ENCODE assay signal across 14 cellular contexts in the genomic region with DNA sequence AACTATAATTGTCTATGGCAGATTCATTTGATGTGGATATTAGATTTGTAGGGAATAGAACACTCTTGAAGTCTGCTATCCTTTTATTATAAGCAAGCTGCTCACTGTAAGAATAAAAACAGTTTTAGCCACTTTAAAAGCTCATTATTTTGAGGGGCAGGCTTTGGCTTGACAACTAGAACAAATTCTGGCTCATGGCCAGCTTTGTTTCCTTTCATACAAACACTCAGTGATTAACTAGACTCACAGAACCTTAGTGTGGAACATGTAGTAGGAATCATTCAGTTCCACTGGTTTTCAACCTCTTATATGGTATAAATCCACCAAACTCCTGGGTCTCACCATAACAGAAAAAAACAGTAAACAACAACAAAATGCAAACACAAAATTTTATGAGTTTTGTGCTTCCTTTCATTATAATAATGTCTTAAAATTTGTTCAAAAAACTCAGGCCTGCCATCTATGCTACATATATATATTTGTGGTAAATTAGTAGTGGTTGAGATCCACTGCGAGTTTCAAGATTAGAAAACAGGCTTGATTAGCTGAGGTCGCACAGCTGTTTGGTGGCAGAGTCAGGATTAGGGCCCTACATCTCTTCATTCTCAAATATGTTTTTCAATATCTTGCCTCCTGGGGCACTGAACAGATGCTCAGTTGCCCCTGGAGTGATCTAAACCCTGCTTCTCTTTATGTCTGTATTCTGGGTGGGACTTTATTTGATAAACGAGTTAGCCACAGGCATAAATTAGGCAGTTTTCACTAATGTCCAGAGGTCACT. TPM values are rescaled to one million over a fixed set of nuclear protein-coding genes. Genes with fewer than 3 reads are reported as not detected.
DNase-seq lines count a peak whose midpoint lies in the region; ATAC-seq lines count a peak whose summit lies in the region.
"Had no signal": no experiment of that assay in that cellular context is flagged by ENCODE, and none has a peak within 500 bp of the region (broad histone marks: within the 10 kb centered on the region; RNA-seq: fewer than 3 reads in every experiment).

No MANE protein-coding gene starts in this region.

- H3K36me3 Mint-ChIP-seq in activated T-helper 2 cell treated with anti-CD3 and anti-CD28 coated beads, Interferon-gamma antibody, Interleukin-2, Interleukin-4, amounts not matched to agents 10 μg/mL and 5 μg/mL and 100 μg/mL, durations not matched to agents 14 hours and 24 hours and 36 hours (ENCODE audit: low read depth), result no peaks in the 10 kb centered on the region

- H2BK5ac ChIP-seq in mesendoderm (ENCODE audit: low read length), result no peak overlapping the region

- H3K18ac ChIP-seq in mesendoderm (ENCODE audit: low read length), result no peak overlapping the region

- H3K23ac ChIP-seq in mesendoderm (ENCODE audit: low read length), result no peak overlapping the region

- H2BK120ac ChIP-seq in mesendoderm (ENCODE audit: low read depth, low read length), result no peak overlapping the region

- H3K36me3 ChIP-seq in mesendoderm (ENCODE audit: control insufficient read depth, insufficient read depth, low read length), result no peaks in the 10 kb centered on the region
- H3K36me3 ChIP-seq: adrenal gland, esophagus squamous epithelium had no signal

- DNase-seq in D341Med (ENCODE audit: low spot score) (peak; percentile 62), NCI-H1105 treated with DMSO at 0.1 percent for 48 hours (lab: John Stamatoyannopoulos, UW) (peak; percentile 94), SK-MEL-5 (ENCODE audit: low read depth, low spot score) (peak; percentile 16), lung microvascular endothelial cell (ENCODE audit: low read depth in 2 of 2) (peak; percentile 81 to 83), mesendoderm (no peak)
- DNase-seq in activated T-helper 2 cell treated with anti-CD3 and anti-CD28 coated beads, Interferon-gamma antibody, Interleukin-2, Interleukin-4, amounts not matched to agents 10 μg/mL and 5 μg/mL and 100 μg/mL, durations not matched to agents 14 hours and 24 hours and 36 hours (ENCODE audit: low spot score), result no peak
- DNase-seq: activated CD4-positive, alpha-beta T cell treated with anti-CD3 and anti-CD28 coated beads, Interleukin-2, amount 10 ng/mL, durations not matched to agents 24 days and 14 days; esophagus squamous epithelium; left colon; right cardiac atrium had no signal

- ATAC-seq in GM19467 (IDR thresholded peaks at IDR 0.05; ENCODE audit: unreplicated experiment) (no peak), HG03469 (IDR thresholded peaks at IDR 0.05; ENCODE audit: unreplicated experiment) (no peak)
- ATAC-seq: left colon had no signal

- H3K4me3 Mint-ChIP-seq in activated T-helper 2 cell treated with anti-CD3 and anti-CD28 coated beads, Interferon-gamma antibody, Interleukin-2, Interleukin-4, amounts not matched to agents 10 μg/mL and 5 μg/mL and 100 μg/mL, durations not matched to agents 14 hours and 24 hours and 36 hours (ENCODE audit: low read depth), result no peak overlapping the region
- H3K4me3 Mint-ChIP-seq: activated CD4-positive, alpha-beta T cell treated with anti-CD3 and anti-CD28 coated beads, Interleukin-2, amount 10 ng/mL, durations not matched to agents 24 days and 14 days had no signal

- no peak overlapping the region for H2BK15ac ChIP-seq in mesendoderm (replicated peaks; ENCODE audit: low read depth)

- no peaks in the 10 kb centered on the region for H3K9me3 Mint-ChIP-seq in activated T-helper 2 cell treated with anti-CD3 and anti-CD28 coated beads, Interferon-gamma antibody, Interleukin-2, Interleukin-4, amounts not matched to agents 10 μg/mL and 5 μg/mL and 100 μg/mL, durations not matched to agents 14 hours and 24 hours and 36 hours
- H3K9me3 Mint-ChIP-seq: activated CD4-positive, alpha-beta T cell treated with anti-CD3 and anti-CD28 coated beads, Interleukin-2, amount 10 ng/mL, durations not matched to agents 24 days and 14 days had no signal

- no peak overlapping the region for H3K4ac ChIP-seq in mesendoderm (ENCODE audit: low read depth, low read length)

- H3K79me2 ChIP-seq in mesendoderm (ENCODE audit: control insufficient read depth, insufficient read depth, low read length), result no peaks in the 10 kb centered on the region

- no peak overlapping the region for H3K9ac ChIP-seq in mesendoderm (ENCODE audit: low read length)

- in situ Hi-C loops in SK-MEL-5 (cut with HindIII; ENCODE audit: low pct_unique_long_range_greater_than_20kb, low sequenced_read_pairs), result no loop called here

- no CpG with 5 or more reads among the region's 3 CpGs for WGBS in mesendoderm (ENCODE audit: extremely low coverage, insufficient coverage, low lambda C conversion rate)

- no peak overlapping the region for H3K4me2 ChIP-seq in mesendoderm (ENCODE audit: low read length)

- no peaks in the 10 kb centered on the region for H3K79me1 ChIP-seq in mesendoderm (ENCODE audit: low read length)

- no peak overlapping the region for H2AK5ac ChIP-seq in mesendoderm (ENCODE audit: low read length)

- no peak overlapping the region for H3K4me3 ChIP-seq in mesendoderm (ENCODE audit: low read length)
- H3K4me3 ChIP-seq: adrenal gland, esophagus squamous epithelium had no signal

- no peak overlapping the region for H4K5ac ChIP-seq in mesendoderm (ENCODE audit: low read length)

- no peak overlapping the region for H3K56ac ChIP-seq in mesendoderm (ENCODE audit: low read length)

- H3K27me3 ChIP-seq in mesendoderm (ENCODE audit: insufficient read depth, low read length, poor library complexity), result no peaks in the 10 kb centered on the region
- H3K27me3 ChIP-seq: adrenal gland, esophagus squamous epithelium had no signal

- no peak overlapping the region for H3K27ac ChIP-seq in mesendoderm (ENCODE audit: low read depth, low read length)
- H3K27ac ChIP-seq: adrenal gland, C4-2B, esophagus squamous epithelium had no signal

- intact Hi-C loops in activated T-helper 2 cell treated with anti-CD3 and anti-CD28 coated beads, Interferon-gamma antibody, Interleukin-2, Interleukin-4, amounts not matched to agents 10 μg/mL and 5 μg/mL and 100 μg/mL, durations not matched to agents 14 hours and 24 hours and 36 hours (cut with micrococcal nuclease), result loop anchor here (5.0 kb wide), 1 partner anchor 96 kb away; no protein-coding TSS in a partner anchor

- H3K4me1 Mint-ChIP-seq in activated T-helper 2 cell treated with anti-CD3 and anti-CD28 coated beads, Interferon-gamma antibody, Interleukin-2, Interleukin-4, amounts not matched to agents 10 μg/mL and 5 μg/mL and 100 μg/mL, durations not matched to agents 14 hours and 24 hours and 36 hours (ENCODE audit: low read depth), result peaks cover 50% of the 10 kb centered on the region

- H3K27me3 Mint-ChIP-seq in activated T-helper 2 cell treated with anti-CD3 and anti-CD28 coated beads, Interferon-gamma antibody, Interleukin-2, Interleukin-4, amounts not matched to agents 10 μg/mL and 5 μg/mL and 100 μg/mL, durations not matched to agents 14 hours and 24 hours and 36 hours (ENCODE audit: low read depth), result peaks cover 5% of the 10 kb centered on the region

- H3K27ac Mint-ChIP-seq in activated T-helper 2 cell treated with anti-CD3 and anti-CD28 coated beads, Interferon-gamma antibody, Interleukin-2, Interleukin-4, amounts not matched to agents 10 μg/mL and 5 μg/mL and 100 μg/mL, durations not matched to agents 14 hours and 24 hours and 36 hours, result no peak overlapping the region

- no peaks in the 10 kb centered on the region for H3K4me1 ChIP-seq in mesendoderm (ENCODE audit: control insufficient read depth, low read depth, low read length)

- no peak overlapping the region for H4K8ac ChIP-seq in mesendoderm (ENCODE audit: low read depth, low read length)

RNA-seq across cellular contexts. Expression of a gene that starts 27.6 kb away (rescaled TPM):
- total RNA-seq in SK-MEL-5 (2014; rRNA removed; shearing (Covaris generic)), result 12.6 and 14.3 TPM in 2 replicates
- polyA plus RNA-seq in SK-MEL-5 (2015; cell fraction: cytosol; rRNA removed), result 9.1 and 13.7 TPM in 2 replicates
- 19.6 and 20.1 TPM in 2 replicates for polyA plus RNA-seq in SK-MEL-5 (2015; cell fraction: nucleus; rRNA removed)
- 9.2 and 14.5 TPM in 2 replicates for total RNA-seq in lung microvascular endothelial cell
- 25.3 and 26.7 TPM in 2 replicates for total RNA-seq in activated T-helper 2 cell treated with anti-CD3 and anti-CD28 coated beads, Interferon-gamma antibody, Interleukin-2, Interleukin-4, amounts not matched to agents 10 μg/mL and 5 μg/mL and 100 μg/mL, durations not matched to agents 14 hours and 24 hours and 36 hours
- polyA plus RNA-seq in mesendoderm (2013, experiment 1 of 2), result 10.3 TPM
- 10.2 TPM for polyA plus RNA-seq in mesendoderm (2013, experiment 2 of 2)

Comparison
In these comparisons a context has a peak if more than half of its experiments do, and no peak if none do; other contexts are left out.
1. DNase-seq: peak in D341Med (single experiment), NCI-H1105 treated with DMSO at 0.1 percent for 48 hours (single experiment), SK-MEL-5 (single experiment) and lung microvascular endothelial cell (2 of 2); none in activated T-helper 2 cell treated with anti-CD3 and anti-CD28 coated beads, Interferon-gamma antibody, Interleukin-2, Interleukin-4, amounts not matched to agents 10 μg/mL and 5 μg/mL and 100 μg/mL, durations not matched to agents 14 hours and 24 hours and 36 hours (single experiment) and mesendoderm (single experiment).